In the genomic region with DNA sequence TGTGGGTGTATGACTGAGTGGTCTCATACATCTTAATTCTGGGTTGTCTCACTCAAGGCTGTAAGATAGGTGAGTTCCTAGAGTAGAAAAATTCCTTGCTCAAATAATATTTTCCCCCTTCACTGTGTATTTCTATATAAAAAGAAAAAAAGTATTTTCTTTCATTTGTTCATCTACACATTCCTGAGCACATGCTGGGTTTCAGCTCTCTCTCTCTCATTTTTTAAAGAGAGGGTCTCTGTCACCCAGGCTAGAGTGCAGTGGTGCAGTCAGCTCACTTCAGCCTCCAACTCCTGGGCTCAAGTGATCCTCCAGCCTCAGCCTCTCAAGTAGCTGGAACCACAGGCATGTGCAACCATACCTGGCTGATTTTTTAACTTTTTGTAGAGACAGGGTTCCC, we compare ENCODE assay signal across 12 cellular contexts. TPM values are rescaled to one million over a fixed set of nuclear protein-coding genes. Genes with fewer than 3 reads are reported as not detected.
"Had no signal": no experiment of that assay in that cellular context is flagged by ENCODE, and none has a peak within 500 bp of the region (broad histone marks: within the 10 kb centered on the region; RNA-seq: fewer than 3 reads in every experiment).

No MANE protein-coding gene starts in this region.

- H3K27ac ChIP-seq: GM23248 had no signal

- H3K4me3 ChIP-seq: GM23248, GM23338, HAP-1 had no signal

- H3K9me3 ChIP-seq: HAP-1 had no signal

- H3K4me2 ChIP-seq: GM23338 had no signal

- H3K4me1 ChIP-seq: HAP-1 had no signal

- ATAC-seq: GM23338, HCT116 had no signal

- DNase-seq: GM23248, GOT3, H7, H9, HCEC 1CT, HFFc6 had no signal

- H2AFZ ChIP-seq: GM23248, GM23338 had no signal

- H3K9ac ChIP-seq: GM23248 had no signal

- FAIRE-seq: H1, H54 had no signal

RNA-seq across cellular contexts. Expression of a gene that starts 54.4 kb away (rescaled TPM):
- total RNA-seq: H4 had no signal
